ENCODE assay signal across 30 cellular contexts in the genomic region with DNA sequence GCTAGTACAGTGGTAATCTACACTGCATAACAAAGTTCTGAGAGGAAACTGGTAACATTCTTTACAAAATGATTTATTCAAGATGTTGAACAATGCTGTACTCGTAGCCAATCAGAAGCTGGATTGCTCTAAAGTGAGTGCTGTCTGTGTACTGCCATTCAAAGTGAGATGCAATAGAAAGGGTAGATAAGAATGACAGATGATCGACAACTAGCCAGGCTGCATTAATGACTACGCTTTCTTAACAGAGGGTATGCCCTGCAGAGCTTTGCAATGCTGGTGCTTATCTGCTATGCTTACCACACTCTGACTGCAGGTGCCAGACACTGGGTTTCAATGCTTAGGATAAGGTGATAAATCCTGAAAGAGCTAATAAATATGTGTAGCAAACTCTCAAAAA. TPM values are rescaled to one million over a fixed set of nuclear protein-coding genes. Genes with fewer than 3 reads are reported as not detected.
DNase-seq lines count a peak whose midpoint lies in the region; ATAC-seq and TF ChIP-seq lines count a peak whose summit lies in the region.
"Had no signal": no experiment of that assay in that cellular context is flagged by ENCODE, and none has a peak within 500 bp of the region (broad histone marks: within the 10 kb centered on the region; RNA-seq: fewer than 3 reads in every experiment).

No MANE protein-coding gene starts in this region.

- H3K4me3 ChIP-seq in thymus (ENCODE audit: low read length) = no peak overlapping the region
- H3K4me3 ChIP-seq: GM23248, left ventricle myocardium inferior, neural progenitor cell, right lobe of liver, testis had no signal

- peak overlapping the region; percentile 39 for H3K27ac ChIP-seq in thymus (ENCODE audit: low read depth)
- H3K27ac ChIP-seq: C4-2B, GM23248, left ventricle myocardium inferior, neural progenitor cell, right lobe of liver, testis, VCaP had no signal

- no peaks in the 10 kb centered on the region for H3K27me3 ChIP-seq in thymus (ENCODE audit: control insufficient read depth, insufficient read depth)
- H3K27me3 ChIP-seq: neural progenitor cell, right lobe of liver, testis had no signal

- no peak overlapping the region for H3K4me3 Mint-ChIP-seq in natural killer cell
- no peak overlapping the region for H3K4me3 Mint-ChIP-seq in natural killer cell treated with Interleukin-12 subunit alpha and Interleukin-12 subunit beta and Interleukin-15 and Interleukin-18, amount 100 ng/mL, for 72 hours
- no peak overlapping the region for H3K4me3 Mint-ChIP-seq in effector memory CD8-positive, alpha-beta T cell
- no peak overlapping the region for H3K4me3 Mint-ChIP-seq in HFFc6
- H3K4me3 Mint-ChIP-seq: neural progenitor cell had no signal

- intact Hi-C loops in natural killer cell (cut with micrococcal nuclease) = no loop called here

- peaks cover 41 to 52% of the 10 kb centered on the region in 2 donors for H3K4me1 Mint-ChIP-seq in natural killer cell
- H3K4me1 Mint-ChIP-seq in natural killer cell treated with Interleukin-12 subunit alpha and Interleukin-12 subunit beta and Interleukin-15 and Interleukin-18, amount 100 ng/mL, for 72 hours (ENCODE audit: low read depth in 2 of 2) = peaks cover 35 to 36% of the 10 kb centered on the region in 2 donors
- peaks cover 20 to 46% of the 10 kb centered on the region in 2 donors for H3K4me1 Mint-ChIP-seq in effector memory CD8-positive, alpha-beta T cell (ENCODE audit: low read depth in 2 of 2)
- peaks cover 17% of the 10 kb centered on the region for H3K4me1 Mint-ChIP-seq in HFFc6 (ENCODE audit: low read depth)

- WGBS in thymus = 60% methylated on average over 3 of the region's 3 CpGs

- H3K36me3 Mint-ChIP-seq in natural killer cell = no peaks in the 10 kb centered on the region
- peaks cover 4% of the 10 kb centered on the region for H3K36me3 Mint-ChIP-seq in natural killer cell treated with Interleukin-12 subunit alpha and Interleukin-12 subunit beta and Interleukin-15 and Interleukin-18, amount 100 ng/mL, for 72 hours
- H3K36me3 Mint-ChIP-seq in effector memory CD8-positive, alpha-beta T cell (ENCODE audit: insufficient read depth) = peaks cover 7% of the 10 kb centered on the region
- no peaks in the 10 kb centered on the region for H3K36me3 Mint-ChIP-seq in HFFc6 (ENCODE audit: low read depth)

- TF ChIP-seq CTCF in natural killer cell (IDR thresholded peaks at IDR 0.05) (no peak), HFFc6 (IDR thresholded peaks at IDR 0.05) (no peak)

- DNase-seq in natural killer cell (no peak), OCI-M1 (lab: John Stamatoyannopoulos, UW) (peak; percentile 30), HFFc6 (no peak)
- no peak for DNase-seq in natural killer cell treated with Interleukin-12 subunit alpha and Interleukin-12 subunit beta and Interleukin-15 and Interleukin-18, amount 100 ng/mL, for 72 hours (ENCODE audit: low spot score)
- DNase-seq in effector memory CD8-positive, alpha-beta T cell = no peak
- DNase-seq: activated CD4-positive, alpha-beta T cell treated with anti-CD3 and anti-CD28 coated beads, Interleukin-2, amount 50 U/mL, for 4 hours; activated CD8-positive, alpha-beta memory T cell treated with anti-CD3 and anti-CD28 coated beads, Interleukin-2, amount 50 U/mL, for 48 hours; DMS153; effector CD4-positive, alpha-beta T cell; foreskin melanocyte; GM23248; hypothalamus; Karpas-422; left ventricle myocardium inferior; midbrain; MV-4-11; NCI-H524 treated with DMSO at 0.1 percent for 48 hours; posterior cingulate gyrus; right lobe of liver; RPMI8226; stimulated activated CD4-positive, alpha-beta T cell treated with anti-CD3 and anti-CD28 coated beads, Interleukin-4, amount 100 ng/mL, for 4 hours; stimulated activated naive CD4-positive, alpha-beta T cell treated with Interleukin-2 at 50 U/mL for 16 hours; testis had no signal

- H3K27ac Mint-ChIP-seq in natural killer cell (peak overlapping the region; percentile 20 to 24), HFFc6 (no peak overlapping the region)
- no peak overlapping the region for H3K27ac Mint-ChIP-seq in natural killer cell treated with Interleukin-12 subunit alpha and Interleukin-12 subunit beta and Interleukin-15 and Interleukin-18, amount 100 ng/mL, for 72 hours
- H3K27ac Mint-ChIP-seq in effector memory CD8-positive, alpha-beta T cell = peak overlapping the region; percentile 26 to 35
- H3K27ac Mint-ChIP-seq: neural progenitor cell had no signal

- ATAC-seq in natural killer cell (peak in 1 of 3 donors; percentile 32), HG03095 (IDR thresholded peaks at IDR 0.05; ENCODE audit: unreplicated experiment) (no peak), HG03378 (IDR thresholded peaks at IDR 0.05; ENCODE audit: unreplicated experiment) (no peak)
- ATAC-seq in natural killer cell treated with Interleukin-12 subunit alpha and Interleukin-12 subunit beta and Interleukin-15 and Interleukin-18, amount 100 ng/mL, for 72 hours = no peak
- no peak for ATAC-seq in effector memory CD8-positive, alpha-beta T cell (replicated peaks)
- ATAC-seq: esophagus mucosa, right lobe of liver had no signal

- no peaks in the 10 kb centered on the region for H3K9me3 ChIP-seq in thymus (ENCODE audit: control insufficient read depth)
- H3K9me3 ChIP-seq: left ventricle myocardium inferior, right lobe of liver, testis had no signal

- H3K27me3 Mint-ChIP-seq in natural killer cell (ENCODE audit: low read depth in 2 of 2) = no peaks in the 10 kb centered on the region
- H3K27me3 Mint-ChIP-seq in natural killer cell treated with Interleukin-12 subunit alpha and Interleukin-12 subunit beta and Interleukin-15 and Interleukin-18, amount 100 ng/mL, for 72 hours = no peaks in the 10 kb centered on the region
- no peaks in the 10 kb centered on the region for H3K27me3 Mint-ChIP-seq in effector memory CD8-positive, alpha-beta T cell
- peaks cover 2% of the 10 kb centered on the region; the same call in 1 of the 2 replicates for H3K27me3 Mint-ChIP-seq in HFFc6 (ENCODE audit: insufficient read depth)

- peaks cover 13% of the 10 kb centered on the region for H3K36me3 ChIP-seq in thymus (ENCODE audit: control insufficient read depth, insufficient read depth)
- H3K36me3 ChIP-seq: neural progenitor cell had no signal

- H3K4me1 ChIP-seq in thymus (ENCODE audit: control insufficient read depth, insufficient read depth, low read length) = peaks cover 56% of the 10 kb centered on the region
- H3K4me1 ChIP-seq: neural progenitor cell had no signal

- H3K9me3 Mint-ChIP-seq in natural killer cell (no peaks in the 10 kb centered on the region), HFFc6 (no peaks in the 10 kb centered on the region)
- no peaks in the 10 kb centered on the region for H3K9me3 Mint-ChIP-seq in natural killer cell treated with Interleukin-12 subunit alpha and Interleukin-12 subunit beta and Interleukin-15 and Interleukin-18, amount 100 ng/mL, for 72 hours
- no peaks in the 10 kb centered on the region for H3K9me3 Mint-ChIP-seq in effector memory CD8-positive, alpha-beta T cell
- H3K9me3 Mint-ChIP-seq: neural progenitor cell had no signal

RNA-seq across cellular contexts. Expression of a gene that starts 46.1 kb away (rescaled TPM):
- 10 to 100 TPM; 12.1 to 17.7 (median 14.8) TPM for total RNA-seq in natural killer cell
- 100 to 1,000 TPM in 1 of 2 donors, 10 to 100 TPM in 1; 53.0 to 140 TPM for total RNA-seq in natural killer cell treated with Interleukin-12 subunit alpha and Interleukin-12 subunit beta and Interleukin-15 and Interleukin-18, amount 100 ng/mL, for 72 hours
- polyA plus RNA-seq in thymus = 18.3 TPM
- total RNA-seq in HFFc6 (2021; fragmentation: NEBNext Ultra II Directional; extraction: Animal tissue kit (Norgen Biotek cat#: 25700)) = 10 to 100 TPM in 1 of 6 experiments, 1 to 10 TPM in 5; 5.7 to 14.6 (median 7.1) TPM

Comparison
In these comparisons a context has a peak if more than half of its experiments do, and no peak if none do; other contexts are left out.
1. H3K27ac Mint-ChIP-seq: peak in natural killer cell (2 of 2) and effector memory CD8-positive, alpha-beta T cell (2 of 2); none in natural killer cell treated with Interleukin-12 subunit alpha and Interleukin-12 subunit beta and Interleukin-15 and Interleukin-18, amount 100 ng/mL, for 72 hours (0 of 2) and HFFc6 (single experiment).